Comparison of ENCODE assay signal across 23 cellular contexts in genomic region chr16:87320510-87321227, GRCh38. TPM values are rescaled to one million over a fixed set of nuclear protein-coding genes. Genes with fewer than 3 reads are reported as not detected.
DNase-seq lines count a peak whose midpoint lies in the region; TF ChIP-seq lines count a peak whose summit lies in the region.
"Had no signal": no experiment of that assay in that cellular context is flagged by ENCODE, and none has a peak within 500 bp of the region (broad histone marks: within the 10 kb centered on the region; RNA-seq: fewer than 3 reads in every experiment).

No MANE protein-coding gene starts in this region.

- H3K4me3 Mint-ChIP-seq in brain (peak overlapping the region in 1 of 5 experiments; percentile 49), nephron (peak overlapping the region in 2 of 3 experiments; percentile 12 to 17)
- H3K4me3 Mint-ChIP-seq: B cell had no signal

- peaks cover 29% of the 10 kb centered on the region for H3K79me2 ChIP-seq in Karpas-422 (ENCODE audit: low read length)

- no peaks in the 10 kb centered on the region for H3K27me3 ChIP-seq in effector memory CD4-positive, alpha-beta T cell (replicated peaks; ENCODE audit: control insufficient read depth, insufficient read depth, low read length, poor library complexity, severe bottlenecking)
- no peaks in the 10 kb centered on the region for H3K27me3 ChIP-seq in Karpas-422 (ENCODE audit: low read length)
- H3K27me3 ChIP-seq: Peyer's patch, SJCRH30 had no signal

- H3K9me3 ChIP-seq in HEK293 (ENCODE audit: control insufficient read depth, insufficient read depth, low read depth, low read length) (no peaks in the 10 kb centered on the region), Karpas-422 (ENCODE audit: low read length) (no peaks in the 10 kb centered on the region)
- H3K9me3 ChIP-seq in effector memory CD4-positive, alpha-beta T cell (ENCODE audit: control insufficient read depth, low read length), result no peaks in the 10 kb centered on the region
- H3K9me3 ChIP-seq: Peyer's patch, SJCRH30 had no signal

- no peak overlapping the region for H3K9ac ChIP-seq in Karpas-422 (ENCODE audit: low read length)

- TF ChIP-seq CTCF in HEK293 (tag by site-specific recombination; IDR thresholded peaks at IDR 0.05) (no peak), brain (conservative IDR thresholded peaks at IDR 0.05) (no peak), nephron (IDR thresholded peaks at IDR 0.05; ENCODE audit: unreplicated experiment in 3 of 3) (no peak)

- peak overlapping the region in 4 of 5 experiments; percentile 26 to 94 (median 68) for H3K27ac Mint-ChIP-seq in brain
- H3K27ac Mint-ChIP-seq in nephron, result no peak overlapping the region
- H3K27ac Mint-ChIP-seq: B cell had no signal

- H3K9me3 Mint-ChIP-seq in brain, result no peaks in the 10 kb centered on the region
- no peaks in the 10 kb centered on the region for H3K9me3 Mint-ChIP-seq in nephron
- H3K9me3 Mint-ChIP-seq: CD8-positive, alpha-beta memory T cell had no signal

- H3K4me3 ChIP-seq in HEK293 (ENCODE audit: low read depth, low read length), result no peak overlapping the region
- no peak overlapping the region for H3K4me3 ChIP-seq in effector memory CD4-positive, alpha-beta T cell (ENCODE audit: insufficient read depth, low read depth, low read length, poor library complexity, severe bottlenecking)
- no peak overlapping the region for H3K4me3 ChIP-seq in Karpas-422 (ENCODE audit: low read length)
- H3K4me3 ChIP-seq: Peyer's patch, SJCRH30 had no signal

- H3K4me1 Mint-ChIP-seq in brain, result peaks cover 15% of the 10 kb centered on the region
- peaks cover 7% of the 10 kb centered on the region for H3K4me1 Mint-ChIP-seq in nephron

- DNase-seq in DMS 273 (lab: John Stamatoyannopoulos, UW; ENCODE audit: unreplicated experiment) (peak; percentile 27), DMS 273 treated with DMSO at 0.1 percent for 48 hours (lab: John Stamatoyannopoulos, UW) (no peak), Karpas-422 (no peak), NCI-H187 (lab: John Stamatoyannopoulos, UW) (no peak)
- DNase-seq in effector memory CD4-positive, alpha-beta T cell, result no peak
- DNase-seq: CD8-positive, alpha-beta memory T cell; DMS153; DND-41; MV-4-11; NCI-H1105; NCI-H1436 treated with DMSO at 0.1 percent for 48 hours; NCI-H2029; NCI-H446 treated with DMSO at 0.1 percent for 48 hours; NCI-H526; SJCRH30 had no signal

- H3K36me3 ChIP-seq in HEK293 (ENCODE audit: control insufficient read depth in 2 of 2, insufficient read depth in 1 of 2, low read length in 2 of 2), result peaks cover 0 to 16% of the 10 kb centered on the region in 2 experiments; a peak in 1 of 3 replicates
- no peaks in the 10 kb centered on the region for H3K36me3 ChIP-seq in effector memory CD4-positive, alpha-beta T cell (ENCODE audit: control insufficient read depth, insufficient read depth, low read length)
- 0 out of 2 replicates have a peak, but pooled peaks cover 2% of the 10 kb centered on the region for H3K36me3 ChIP-seq in Karpas-422 (ENCODE audit: insufficient read depth, low read length)
- H3K36me3 ChIP-seq: Peyer's patch, SJCRH30 had no signal

- H3K4me1 ChIP-seq in HEK293 (ENCODE audit: control insufficient read depth, insufficient read depth, low read length) (no peaks in the 10 kb centered on the region; the same call in 1 of the 2 replicates), Karpas-422 (ENCODE audit: low read length) (peaks cover 19% of the 10 kb centered on the region)
- H3K4me1 ChIP-seq in effector memory CD4-positive, alpha-beta T cell (ENCODE audit: control insufficient read depth, insufficient read depth, low read length, poor library complexity, severe bottlenecking), result peaks cover 9% of the 10 kb centered on the region

- H3K27me3 Mint-ChIP-seq in brain (peaks cover 10% of the 10 kb centered on the region), nephron (ENCODE audit: low read depth) (no peaks in the 10 kb centered on the region)
- H3K27me3 Mint-ChIP-seq: B cell; CD8-positive, alpha-beta memory T cell had no signal

- H3K36me3 Mint-ChIP-seq in brain, result peaks cover 3% of the 10 kb centered on the region
- no peaks in the 10 kb centered on the region for H3K36me3 Mint-ChIP-seq in nephron (ENCODE audit: low read depth)

- POLR2A ChIA-PET in HEK293 (lab: Yijun Ruan, JAX), result no interaction called here

- no peak overlapping the region for H3K4me2 ChIP-seq in Karpas-422 (ENCODE audit: low read depth, low read length, poor library complexity, severe bottlenecking)

- no peaks in the 10 kb centered on the region for H3K9me2 ChIP-seq in Karpas-422 (replicated peaks; ENCODE audit: insufficient read depth, low read length)

- H2AFZ ChIP-seq in Karpas-422 (ENCODE audit: low read length), result no peak overlapping the region

- CTCF ChIA-PET in HEK293 (lab: Yijun Ruan, JAX), result no interaction called here

- H3K27ac ChIP-seq in HEK293 (ENCODE audit: extremely low read depth, low read depth, low read length), result no peak overlapping the region
- no peak overlapping the region for H3K27ac ChIP-seq in effector memory CD4-positive, alpha-beta T cell (ENCODE audit: insufficient read depth, low read length, poor library complexity, severe bottlenecking)
- no peak overlapping the region for H3K27ac ChIP-seq in Karpas-422 (ENCODE audit: low read length)
- H3K27ac ChIP-seq: 22Rv1, C4-2B, HL-60, Peyer's patch, SJCRH30 had no signal

- 0 out of 2 replicates have a peak, but pooled peaks cover 3% of the 10 kb centered on the region for H4K20me1 ChIP-seq in Karpas-422 (ENCODE audit: insufficient read depth, low read depth, low read length)

TF ChIP-seq in HEK293, 187 proteins besides CTCF, POLR2A, EP300 and RAD21:
- TF ChIP-seq ZFP41 (tag by site-specific recombination; IDR thresholded peaks at IDR 0.05; ENCODE audit: borderline replicate concordance), result no peak
- TF ChIP-seq SCRT2 (tag by site-specific recombination; IDR thresholded peaks at IDR 0.05), result 0 out of 2 replicates have a peak, but pooled peaks have one; percentile 19
- TF ChIP-seq ZNF701 (tag by site-specific recombination; IDR thresholded peaks at IDR 0.05), result no peak
- TF ChIP-seq PATZ1 (tag by site-specific recombination; IDR thresholded peaks at IDR 0.05), result no peak

RNA-seq across cellular contexts. Expression of gene C16orf95, which starts 3.5 kb away (rescaled TPM):
- polyA plus RNA-seq in brain (ENCODE audit: insufficient read depth, low read depth, low replicate concordance), result 5.0 TPM
- total RNA-seq in Karpas-422 (2014; rRNA removed; shearing (Covaris generic); ENCODE audit: low replicate concordance), result 9.7 and 12.0 TPM in 2 replicates

Comparison
In these comparisons a context has a peak if more than half of its experiments do, and no peak if none do; other contexts are left out.
1. H3K27ac Mint-ChIP-seq: peak in brain (4 of 5); none in nephron (0 of 3).